Comparison of ENCODE assay signal across 22 cellular contexts in the genomic region with DNA sequence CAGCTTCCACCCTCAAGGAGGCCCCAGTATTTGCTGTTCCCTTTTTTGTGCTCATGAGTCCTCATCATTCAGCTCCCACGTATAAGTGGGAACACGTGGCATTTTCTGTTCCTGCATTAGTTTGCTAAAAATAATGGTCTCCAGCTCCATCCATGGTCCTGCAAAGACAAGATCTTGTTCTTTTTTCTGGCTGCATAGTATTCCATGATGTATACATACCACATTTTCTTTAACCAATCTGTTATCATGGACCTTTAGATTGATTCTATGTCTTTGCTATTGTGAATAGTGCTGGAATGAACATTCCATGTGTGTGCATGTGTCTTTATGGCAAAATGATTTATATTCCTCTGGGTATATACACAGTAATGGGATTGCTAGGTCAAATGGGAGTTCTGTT. TPM values are rescaled to one million over a fixed set of nuclear protein-coding genes. Genes with fewer than 3 reads are reported as not detected.
"Had no signal": no experiment of that assay in that cellular context is flagged by ENCODE, and none has a peak within 500 bp of the region (broad histone marks: within the 10 kb centered on the region; RNA-seq: fewer than 3 reads in every experiment).

No MANE protein-coding gene starts in this region.

- H3K27me3 Mint-ChIP-seq: natural killer cell treated with Interleukin-12 subunit alpha and Interleukin-12 subunit beta and Interleukin-15 and Interleukin-18, amount 100 ng/mL, for 72 hours; type B pancreatic cell had no signal

- H3K27me3 ChIP-seq: dorsolateral prefrontal cortex, hepatocyte, neural progenitor cell, ovary, right atrium auricular region, suprapubic skin, thyroid gland had no signal

- DNase-seq: dorsolateral prefrontal cortex; effector CD8-positive, alpha-beta T cell; foreskin melanocyte; head of caudate nucleus; kidney; left cardiac atrium; left ventricle myocardium inferior; lower lobe of right lung; mesenchymal stem cell; midbrain; nucleus accumbens; ovary; small intestine; stimulated activated CD4-positive, alpha-beta T cell treated with anti-CD3 and anti-CD28 coated beads, Interleukin-12 subunit alpha, Interleukin-12 subunit beta, amount 100 ng/mL, for 4 hours; stimulated activated naive CD4-positive, alpha-beta T cell; thyroid gland had no signal

- H3K4me3 ChIP-seq: dorsolateral prefrontal cortex, hepatocyte, left ventricle myocardium inferior, lower lobe of right lung, neural progenitor cell, ovary, right atrium auricular region, suprapubic skin, thyroid gland had no signal

- H3K9me3 ChIP-seq: lower lobe of right lung, right atrium auricular region, suprapubic skin, thyroid gland had no signal

- H2AFZ ChIP-seq: hepatocyte, neural progenitor cell had no signal

- H3K4me2 ChIP-seq: hepatocyte, neural progenitor cell had no signal

- H3K4me3 Mint-ChIP-seq: natural killer cell treated with Interleukin-12 subunit alpha and Interleukin-12 subunit beta and Interleukin-15 and Interleukin-18, amount 100 ng/mL, for 72 hours; neural progenitor cell; type B pancreatic cell had no signal

- H3K36me3 ChIP-seq: ovary had no signal

- H3K27ac Mint-ChIP-seq: natural killer cell treated with Interleukin-12 subunit alpha and Interleukin-12 subunit beta and Interleukin-15 and Interleukin-18, amount 100 ng/mL, for 72 hours; neural progenitor cell; type B pancreatic cell had no signal

- H3K4me1 Mint-ChIP-seq: neural progenitor cell had no signal

- H3K9ac ChIP-seq: neural progenitor cell had no signal

- ATAC-seq: left cardiac atrium; lower lobe of right lung; natural killer cell treated with Interleukin-12 subunit alpha and Interleukin-12 subunit beta and Interleukin-15 and Interleukin-18, amount 100 ng/mL, for 72 hours had no signal

- H3K4me1 ChIP-seq: left ventricle myocardium inferior, lower lobe of right lung, neural progenitor cell, right atrium auricular region, suprapubic skin, thyroid gland had no signal

- H3K9me3 Mint-ChIP-seq: neural progenitor cell, type B pancreatic cell had no signal

- H3K27ac ChIP-seq: dorsolateral prefrontal cortex, hepatocyte, left ventricle myocardium inferior, lower lobe of right lung, neural progenitor cell, ovary, right atrium auricular region, suprapubic skin, thyroid gland had no signal

- H3K79me2 ChIP-seq: hepatocyte had no signal

RNA-seq across cellular contexts. Expression of a gene that starts 49.8 kb away (rescaled TPM):
- polyA plus RNA-seq: hepatocyte had no signal
